In the genomic region with DNA sequence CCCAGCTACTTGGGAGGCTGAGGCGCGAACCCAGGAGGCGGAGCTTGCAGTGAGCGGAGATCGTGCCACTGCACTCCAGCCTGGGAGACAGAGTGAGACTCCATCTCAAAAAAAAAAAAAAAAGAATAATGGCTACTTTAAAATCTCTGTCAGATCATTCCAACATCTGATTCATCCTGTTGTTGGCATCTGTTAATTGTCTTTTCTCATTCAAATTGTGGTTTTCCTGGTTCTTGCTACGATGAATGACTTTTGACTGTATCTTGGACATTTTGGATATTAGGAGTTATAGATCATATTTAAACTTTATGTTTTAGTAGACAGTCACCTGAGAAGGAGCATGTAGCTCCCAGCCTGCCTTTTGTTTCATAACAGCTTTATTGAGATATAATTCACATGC, we compare ENCODE assay signal across 1 cellular context.
TF ChIP-seq lines count a peak whose summit lies in the region.

No MANE protein-coding gene starts in this region.

TF ChIP-seq in IMR-90, 13 proteins besides CTCF, POLR2A, EP300 and RAD21 (continued from another document):
- TF ChIP-seq MXI1 (IDR thresholded peaks at IDR 0.05; ENCODE audit: borderline replicate concordance, low read depth, low read length) (no peak), NFE2L2 (IDR thresholded peaks at IDR 0.05; ENCODE audit: low read depth, low read length) (no peak), FOS (IDR thresholded peaks at IDR 0.05; ENCODE audit: low read depth, low read length) (no peak), RFX5 (IDR thresholded peaks at IDR 0.05; ENCODE audit: low read depth, low read length) (no peak), ELK1 (IDR thresholded peaks at IDR 0.05; ENCODE audit: borderline replicate concordance, low read depth, low read length) (no peak), USF2 (IDR thresholded peaks at IDR 0.05; ENCODE audit: low read depth, low read length) (no peak), MAFK (IDR thresholded peaks at IDR 0.05; ENCODE audit: low read depth, low read length) (no peak)
